In the genomic region with DNA sequence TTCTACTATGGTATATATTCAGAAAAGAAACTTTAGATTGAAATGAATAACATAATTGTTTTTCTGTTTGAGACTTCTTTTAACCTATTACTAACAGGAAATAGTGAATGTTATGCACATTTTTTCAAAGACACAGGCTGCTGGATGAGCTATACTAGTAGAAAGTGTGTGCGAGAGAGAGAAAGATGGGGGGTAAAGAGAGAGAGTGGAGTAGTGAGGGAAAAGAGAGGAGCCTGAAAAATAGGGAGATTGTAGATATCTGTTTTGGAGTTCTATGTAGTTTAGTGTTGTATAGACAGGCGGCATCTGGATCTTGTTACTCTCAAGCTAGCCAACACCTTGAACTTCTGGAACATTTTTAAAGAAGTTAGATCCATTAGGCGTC, we compare ENCODE assay signal across 9 cellular contexts. TPM values are rescaled to one million over a fixed set of nuclear protein-coding genes. Genes with fewer than 3 reads are reported as not detected.
DNase-seq lines count a peak whose midpoint lies in the region; ATAC-seq, FAIRE-seq and TF ChIP-seq lines count a peak whose summit lies in the region.
"Had no signal": no experiment of that assay in that cellular context is flagged by ENCODE, and none has a peak within 500 bp of the region (broad histone marks: within the 10 kb centered on the region; RNA-seq: fewer than 3 reads in every experiment).

No MANE protein-coding gene starts in this region.

- FAIRE-seq in A549 (lab: Jason Lieb, UNC), result no peak

- TF ChIP-seq CTCF in A549 (IDR thresholded peaks at IDR 0.05), result no peak
- TF ChIP-seq CTCF in MCF 10A (IDR thresholded peaks at IDR 0.05; ENCODE audit: unreplicated experiment), result no peak

- no TSS peak for BruUV-seq in MCF 10A (replicated peaks; lab: Mats Ljungman, UMichigan)

- H3K4me1 ChIP-seq in A549 (peaks cover 45% of the 10 kb centered on the region), HAP-1 (peaks cover 61% of the 10 kb centered on the region), mesodermal cell (ENCODE audit: control insufficient read depth, insufficient read depth, low read length, poor library complexity, severe bottlenecking) (peaks cover 27% of the 10 kb centered on the region)

- CTCF ChIA-PET in A549 (lab: Yijun Ruan, JAX) (no interaction called here), MCF 10A (lab: Yijun Ruan, JAX) (interaction anchor here (0.6 to 1.4 kb wide), 5 partner anchors 11 to 476 kb away, joined by 3 to 9 read pairs (median 4); no protein-coding TSS in a partner anchor)

- no peak for TF ChIP-seq EP300 in A549 (IDR thresholded peaks at IDR 0.05)

- 15% methylated on average over 3 of the region's 3 CpGs for WGBS in A549 (ENCODE audit: missing lambda C conversion rate)
- 24 to 34% methylated on average over 3 of the region's 3 CpGs for WGBS in mesodermal cell (ENCODE audit: insufficient coverage in 2 of 2), 2 experiments

- H3K27me3 Mint-ChIP-seq in MCF 10A (ENCODE audit: insufficient read depth, unreplicated experiment), result no peaks in the 10 kb centered on the region

- H3K4me3 ChIP-seq in A549 (peak overlapping the region; percentile 49), HAP-1 (peak overlapping the region; percentile 41), mesodermal cell (ENCODE audit: extremely low read depth, insufficient read depth, low read length, poor library complexity, severe bottlenecking) (peak overlapping the region; percentile 71)

- no peaks in the 10 kb centered on the region for H3K36me3 Mint-ChIP-seq in MCF 10A (ENCODE audit: insufficient read depth, unreplicated experiment)

- no peaks in the 10 kb centered on the region for H3K27me3 ChIP-seq in HAP-1 (ENCODE audit: low read depth)

- no peak for TF ChIP-seq POLR2A in A549 (IDR thresholded peaks at IDR 0.05; ENCODE audit: low read length)

- DNase-seq in A549 (ENCODE audit: low read depth in 1 of 2, low spot score in 1 of 2) (no peak), HAP-1 (ENCODE audit: low spot score in 2 of 2) (no peak), MCF 10A (ENCODE audit: unreplicated experiment) (peak; percentile 28), NCI-H446 (lab: John Stamatoyannopoulos, UW) (no peak), NCI-H82 treated with DMSO at 0.1 percent for 48 hours (lab: John Stamatoyannopoulos, UW; ENCODE audit: unreplicated experiment) (no peak), NCI-H1092 (lab: John Stamatoyannopoulos, UW) (no peak)
- DNase-seq: NCI-H510A had no signal

- intact Hi-C loops in MCF 10A (cut with micrococcal nuclease), result loop anchor here (1.0 to 10.0 kb wide), 7 partner anchors 54 to 1472 kb away; no protein-coding TSS in a partner anchor

- POLR2A ChIA-PET in A549 (lab: Yijun Ruan, JAX), result no interaction called here
- POLR2A ChIA-PET in MCF 10A (lab: Yijun Ruan, JAX), result interaction anchor here (0.7 to 13.9 kb wide), 15 partner anchors 9 to 1777 kb away, joined by 3 to 184 read pairs (median 5); a partner anchor contains a TSS

- in situ Hi-C loops in HAP-1 (cut with MboI; ENCODE audit: low sequenced_read_pairs), result no loop called here

- H3K36me3 ChIP-seq in HAP-1 (replicated peaks), result no peaks in the 10 kb centered on the region
- H3K36me3 ChIP-seq in mesodermal cell (ENCODE audit: control insufficient read depth, insufficient read depth, low read length), result no peaks in the 10 kb centered on the region

- peak overlapping the region; percentile 78 to 80 for H3K27ac ChIP-seq in A549
- peak overlapping the region; percentile 95 for H3K27ac ChIP-seq in mesodermal cell (ENCODE audit: low read depth, low read length, severe bottlenecking)

- peaks cover 26% of the 10 kb centered on the region for H3K4me1 Mint-ChIP-seq in MCF 10A (ENCODE audit: insufficient read depth, unreplicated experiment)

- H3K9me3 ChIP-seq in A549 (no peaks in the 10 kb centered on the region), HAP-1 (no peaks in the 10 kb centered on the region), mesodermal cell (ENCODE audit: control insufficient read depth, low read length) (no peaks in the 10 kb centered on the region)

- no peak for ATAC-seq in A549
- no peak for ATAC-seq in HG02588 (IDR thresholded peaks at IDR 0.05; ENCODE audit: unreplicated experiment)

- no peaks in the 10 kb centered on the region for H3K9me3 Mint-ChIP-seq in MCF 10A (ENCODE audit: unreplicated experiment)

- H3K4me3 Mint-ChIP-seq in MCF 10A (ENCODE audit: unreplicated experiment), result peak overlapping the region; percentile 79

- H3K4me2 ChIP-seq in A549, result peak overlapping the region; percentile 84

- H3K27ac Mint-ChIP-seq in MCF 10A (ENCODE audit: low read depth, unreplicated experiment), result peak overlapping the region; percentile 85

- TF ChIP-seq RAD21 in A549 (conservative IDR thresholded peaks at IDR 0.05 in 1 of 2, IDR thresholded peaks at IDR 0.05 in 1 of 2), result no peak

TF ChIP-seq in A549, 52 proteins besides CTCF, POLR2A, EP300 and RAD21:
- TF ChIP-seq, protein P1, sequence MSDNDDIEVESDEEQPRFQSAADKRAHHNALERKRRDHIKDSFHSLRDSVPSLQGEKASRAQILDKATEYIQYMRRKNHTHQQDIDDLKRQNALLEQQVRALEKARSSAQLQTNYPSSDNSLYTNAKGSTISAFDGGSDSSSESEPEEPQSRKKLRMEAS (IDR thresholded peaks at IDR 0.05), result no peak
- TF ChIP-seq CHD2 (IDR thresholded peaks at IDR 0.05; ENCODE audit: low read length, partially characterized antibody) (no peak), FOSB (CRISPR knock-in tag; IDR thresholded peaks at IDR 0.05) (no peak), ESRRA (IDR thresholded peaks at IDR 0.05; ENCODE audit: borderline replicate concordance, low read length) (no peak), RNF2 (IDR thresholded peaks at IDR 0.05; ENCODE audit: borderline replicate concordance, low read depth) (no peak), HEYL (CRISPR knock-in tag; IDR thresholded peaks at IDR 0.05) (no peak), NFE2L2 (conservative IDR thresholded peaks at IDR 0.05; ENCODE audit: low read length) (no peak), EHMT2 (IDR thresholded peaks at IDR 0.05; ENCODE audit: low read depth) (no peak), JUNB (IDR thresholded peaks at IDR 0.05) (no peak), JUN (IDR thresholded peaks at IDR 0.05) (no peak), CBX2 (IDR thresholded peaks at IDR 0.05; ENCODE audit: borderline replicate concordance, low read depth) (no peak)
- TF ChIP-seq, protein P2, sequence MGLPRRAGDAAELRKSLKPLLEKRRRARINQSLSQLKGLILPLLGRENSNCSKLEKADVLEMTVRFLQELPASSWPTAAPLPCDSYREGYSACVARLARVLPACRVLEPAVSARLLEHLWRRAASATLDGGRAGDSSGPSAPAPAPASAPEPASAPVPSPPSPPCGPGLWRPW (IDR thresholded peaks at IDR 0.05), result no peak
- TF ChIP-seq, protein P3, sequence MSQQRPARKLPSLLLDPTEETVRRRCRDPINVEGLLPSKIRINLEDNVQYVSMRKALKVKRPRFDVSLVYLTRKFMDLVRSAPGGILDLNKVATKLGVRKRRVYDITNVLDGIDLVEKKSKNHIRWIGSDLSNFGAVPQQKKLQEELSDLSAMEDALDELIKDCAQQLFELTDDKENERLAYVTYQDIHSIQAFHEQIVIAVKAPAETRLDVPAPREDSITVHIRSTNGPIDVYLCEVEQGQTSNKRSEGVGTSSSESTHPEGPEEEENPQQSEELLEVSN (IDR thresholded peaks at IDR 0.05; ENCODE audit: borderline replicate concordance, low read depth), result no peak
- TF ChIP-seq, protein P4, sequence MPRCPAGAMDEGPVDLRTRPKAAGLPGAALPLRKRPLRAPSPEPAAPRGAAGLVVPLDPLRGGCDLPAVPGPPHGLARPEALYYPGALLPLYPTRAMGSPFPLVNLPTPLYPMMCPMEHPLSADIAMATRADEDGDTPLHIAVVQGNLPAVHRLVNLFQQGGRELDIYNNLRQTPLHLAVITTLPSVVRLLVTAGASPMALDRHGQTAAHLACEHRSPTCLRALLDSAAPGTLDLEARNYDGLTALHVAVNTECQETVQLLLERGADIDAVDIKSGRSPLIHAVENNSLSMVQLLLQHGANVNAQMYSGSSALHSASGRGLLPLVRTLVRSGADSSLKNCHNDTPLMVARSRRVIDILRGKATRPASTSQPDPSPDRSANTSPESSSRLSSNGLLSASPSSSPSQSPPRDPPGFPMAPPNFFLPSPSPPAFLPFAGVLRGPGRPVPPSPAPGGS (IDR thresholded peaks at IDR 0.05), result no peak
- TF ChIP-seq, protein P5, sequence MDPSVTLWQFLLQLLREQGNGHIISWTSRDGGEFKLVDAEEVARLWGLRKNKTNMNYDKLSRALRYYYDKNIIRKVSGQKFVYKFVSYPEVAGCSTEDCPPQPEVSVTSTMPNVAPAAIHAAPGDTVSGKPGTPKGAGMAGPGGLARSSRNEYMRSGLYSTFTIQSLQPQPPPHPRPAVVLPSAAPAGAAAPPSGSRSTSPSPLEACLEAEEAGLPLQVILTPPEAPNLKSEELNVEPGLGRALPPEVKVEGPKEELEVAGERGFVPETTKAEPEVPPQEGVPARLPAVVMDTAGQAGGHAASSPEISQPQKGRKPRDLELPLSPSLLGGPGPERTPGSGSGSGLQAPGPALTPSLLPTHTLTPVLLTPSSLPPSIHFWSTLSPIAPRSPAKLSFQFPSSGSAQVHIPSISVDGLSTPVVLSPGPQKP (IDR thresholded peaks at IDR 0.05; ENCODE audit: low read depth, low read length), result no peak

RNA-seq across cellular contexts. Expression of a gene that starts 2.4 kb away (rescaled TPM):
- polyA plus RNA-seq in A549 (2011; rRNA removed) (4.1 TPM in 2 replicates), A549 (2017; fragmentation: RNase III; extraction: RNeasy Plus Mini Kit Qiagen cat#74134 plus additional on column Dnase treatment) (0.66 to 1.4 TPM (median 0.92 TPM) in 3 replicates)
- 0.87 and 1.1 TPM in 2 replicates for polyA plus RNA-seq in A549 (2012; cell fraction: cytosol; rRNA removed)
- polyA plus RNA-seq in A549 (2012; cell fraction: nucleus; rRNA removed), result 1.2 and 2.1 TPM in 2 replicates
- 27.5 and 32.3 TPM in 2 replicates for polyA minus RNA-seq in A549 (2011; rRNA and poly(A)+ RNA removed)
- total RNA-seq in MCF 10A (2022), result 65.5 and 74.2 TPM in 2 replicates
- polyA plus RNA-seq in mesodermal cell (2013, experiment 1 of 2), result 26.3 TPM
- 24.8 TPM for polyA plus RNA-seq in mesodermal cell (2013, experiment 2 of 2)
